29 cellular contexts compared by ENCODE assay signal in genomic region chr12:6500466-6500865, GRCh38.
"Had no signal": no experiment of that assay in that cellular context is flagged by ENCODE, and none has a peak within 500 bp of the region (broad histone marks: within the 10 kb centered on the region; RNA-seq: fewer than 3 reads in every experiment).

No MANE protein-coding gene starts in this region.

- H3K27me3 Mint-ChIP-seq: dendritic cell treated with granulocyte-macrophage colony-stimulating factor and Interleukin-4, amounts not matched to agents 40 ng/mL and 50 ng/mL, for 4 days; memory B cell; naive B cell; natural killer cell treated with Interleukin-12 subunit alpha and Interleukin-12 subunit beta and Interleukin-15 and Interleukin-18, amount 100 ng/mL, for 72 hours; progenitor cell of endocrine pancreas; stimulated activated naive B cell treated with anti-CD40 and anti-IgM and Interleukin-4, amounts not matched to agents 10 μg/mL and 1 μg/mL and 100 μg/mL, for 72 hours; stimulated activated naive CD8-positive, alpha-beta T cell treated with anti-CD3 and anti-CD28 coated beads, Interleukin-15, amount 100 ng/mL, for 72 hours had no signal

- H3K27me3 ChIP-seq: gastroesophageal sphincter, heart left ventricle, hepatocyte, neural progenitor cell, right lobe of liver, thyroid gland, vagina had no signal

- H3K27ac Mint-ChIP-seq: dendritic cell treated with granulocyte-macrophage colony-stimulating factor and Interleukin-4, amounts not matched to agents 40 ng/mL and 50 ng/mL, for 4 days; endodermal cell; memory B cell; mesothelial cell of epicardium; naive B cell; natural killer cell treated with Interleukin-12 subunit alpha and Interleukin-12 subunit beta and Interleukin-15 and Interleukin-18, amount 100 ng/mL, for 72 hours; neural progenitor cell; progenitor cell of endocrine pancreas; stimulated activated naive B cell treated with anti-CD40 and anti-IgM and Interleukin-4, amounts not matched to agents 10 μg/mL and 1 μg/mL and 100 μg/mL, for 72 hours; stimulated activated naive CD8-positive, alpha-beta T cell treated with anti-CD3 and anti-CD28 coated beads, Interleukin-15, amount 100 ng/mL, for 72 hours had no signal

- H3K9me3 Mint-ChIP-seq: dendritic cell treated with granulocyte-macrophage colony-stimulating factor and Interleukin-4, amounts not matched to agents 40 ng/mL and 50 ng/mL, for 4 days; endodermal cell; memory B cell; mesothelial cell of epicardium; naive B cell; natural killer cell treated with Interleukin-12 subunit alpha and Interleukin-12 subunit beta and Interleukin-15 and Interleukin-18, amount 100 ng/mL, for 72 hours; neural progenitor cell; stimulated activated naive B cell treated with anti-CD40 and anti-IgM and Interleukin-4, amounts not matched to agents 10 μg/mL and 1 μg/mL and 100 μg/mL, for 72 hours; stimulated activated naive CD8-positive, alpha-beta T cell treated with anti-CD3 and anti-CD28 coated beads, Interleukin-15, amount 100 ng/mL, for 72 hours had no signal

- H3K4me1 ChIP-seq: parathyroid adenoma, thyroid gland had no signal

- H3K9me3 ChIP-seq: gastroesophageal sphincter, heart left ventricle, mucosa of descending colon, right lobe of liver, thyroid gland, vagina had no signal

- H3K4me3 Mint-ChIP-seq: dendritic cell treated with granulocyte-macrophage colony-stimulating factor and Interleukin-4, amounts not matched to agents 40 ng/mL and 50 ng/mL, for 4 days; endodermal cell; memory B cell; mesothelial cell of epicardium; naive B cell; natural killer cell treated with Interleukin-12 subunit alpha and Interleukin-12 subunit beta and Interleukin-15 and Interleukin-18, amount 100 ng/mL, for 72 hours; neural progenitor cell; stimulated activated naive B cell treated with anti-CD40 and anti-IgM and Interleukin-4, amounts not matched to agents 10 μg/mL and 1 μg/mL and 100 μg/mL, for 72 hours; stimulated activated naive CD8-positive, alpha-beta T cell treated with anti-CD3 and anti-CD28 coated beads, Interleukin-15, amount 100 ng/mL, for 72 hours had no signal

- ATAC-seq: esophagus mucosa; gastroesophageal sphincter; heart left ventricle; left lobe of liver; mucosa of descending colon; natural killer cell treated with Interleukin-12 subunit alpha and Interleukin-12 subunit beta and Interleukin-15 and Interleukin-18, amount 100 ng/mL, for 72 hours; right lobe of liver; stimulated activated naive B cell treated with anti-CD40 and anti-IgM and Interleukin-4, amounts not matched to agents 10 μg/mL and 1 μg/mL and 100 μg/mL, for 72 hours; stimulated activated naive CD8-positive, alpha-beta T cell treated with anti-CD3 and anti-CD28 coated beads, Interleukin-15, amount 100 ng/mL, for 72 hours had no signal

- H3K27ac ChIP-seq: epithelial cell of prostate, gastroesophageal sphincter, heart left ventricle, hepatocyte, neural progenitor cell, parathyroid adenoma, right lobe of liver, thyroid gland, vagina had no signal

- H3K4me3 ChIP-seq: gastroesophageal sphincter, heart left ventricle, hepatocyte, lung, mucosa of descending colon, neural progenitor cell, right lobe of liver, thyroid gland, vagina had no signal

- H3K4me2 ChIP-seq: hepatocyte, neural progenitor cell had no signal

- H3K9ac ChIP-seq: neural progenitor cell, parathyroid adenoma had no signal

- H3K36me3 Mint-ChIP-seq: naive B cell; natural killer cell treated with Interleukin-12 subunit alpha and Interleukin-12 subunit beta and Interleukin-15 and Interleukin-18, amount 100 ng/mL, for 72 hours had no signal

- DNase-seq: effector CD8-positive, alpha-beta T cell; endodermal cell; foreskin fibroblast; heart left ventricle; kidney; mucosa of descending colon; naive B cell; right lobe of liver; small intestine; stimulated activated CD4-positive, alpha-beta T cell treated with anti-CD3 and anti-CD28 coated beads, Interleukin-15, amount 100 ng/mL, for 24 hours; stimulated activated CD4-positive, alpha-beta T cell treated with anti-CD3 and anti-CD28 coated beads, Interleukin-2, amount 100 ng/mL, for 48 hours; stimulated activated naive B cell treated with anti-CD40 and anti-IgM and Interleukin-4, amounts not matched to agents 10 μg/mL and 1 μg/mL and 100 μg/mL, for 72 hours; stimulated activated naive CD8-positive, alpha-beta T cell treated with anti-CD3 and anti-CD28 coated beads, Interleukin-15, amount 100 ng/mL, for 72 hours; thyroid gland; trophoblast cell had no signal
